30 cellular contexts compared by ENCODE assay signal in genomic region chr6:8061736-8062135, GRCh38.
"Had no signal": no experiment of that assay in that cellular context is flagged by ENCODE, and none has a peak within 500 bp of the region (broad histone marks: within the 10 kb centered on the region; RNA-seq: fewer than 3 reads in every experiment).

No MANE protein-coding gene starts in this region.

- H3K9me3 Mint-ChIP-seq: natural killer cell; nephron; neural progenitor cell; stimulated activated memory B cell treated with anti-CD40 and anti-IgM and Interleukin-4, amounts not matched to agents 10 μg/mL and 1 μg/mL and 100 μg/mL, for 72 hours; stimulated activated naive CD8-positive, alpha-beta T cell treated with anti-CD3 and anti-CD28 coated beads, Interleukin-15, amount 100 ng/mL, for 72 hours had no signal

- H3K27me3 Mint-ChIP-seq: progenitor cell of endocrine pancreas; stimulated activated memory B cell treated with anti-CD40 and anti-IgM and Interleukin-4, amounts not matched to agents 10 μg/mL and 1 μg/mL and 100 μg/mL, for 72 hours; stimulated activated naive CD8-positive, alpha-beta T cell treated with anti-CD3 and anti-CD28 coated beads, Interleukin-15, amount 100 ng/mL, for 72 hours had no signal

- H3K4me2 ChIP-seq: smooth muscle cell had no signal

- H3K27ac Mint-ChIP-seq: nephron; neural progenitor cell; progenitor cell of endocrine pancreas; stimulated activated memory B cell treated with anti-CD40 and anti-IgM and Interleukin-4, amounts not matched to agents 10 μg/mL and 1 μg/mL and 100 μg/mL, for 72 hours; stimulated activated naive CD8-positive, alpha-beta T cell treated with anti-CD3 and anti-CD28 coated beads, Interleukin-15, amount 100 ng/mL, for 72 hours had no signal

- H3K9me3 ChIP-seq: ovary, psoas muscle, spleen, suprapubic skin, testis, tibial artery, transverse colon, upper lobe of left lung, vagina had no signal

- H3K36me3 ChIP-seq: neural progenitor cell, ovary, transverse colon had no signal

- H3K27ac ChIP-seq: neural progenitor cell, ovary, parathyroid adenoma, psoas muscle, skin epidermis, spleen, suprapubic skin, testis, tibial artery, transverse colon, upper lobe of left lung, vagina had no signal

- H3K4me1 ChIP-seq: parathyroid adenoma, testis had no signal

- H3K27me3 ChIP-seq: neural progenitor cell, ovary, spleen, suprapubic skin, testis, tibial artery, transverse colon, vagina had no signal

- DNase-seq: natural killer cell; occipital lobe; ovary; posterior cingulate gyrus; psoas muscle; right cardiac atrium; spleen; stimulated activated CD4-positive, alpha-beta T cell treated with anti-CD3 and anti-CD28 coated beads, Interleukin-12 subunit alpha, Interleukin-12 subunit beta, amount 100 ng/mL, for 4 hours; stimulated activated CD4-positive, alpha-beta T cell treated with anti-CD3 and anti-CD28 coated beads, Interleukin-1b, Interleukin-23, amount 100 ng/mL, for 48 hours; stimulated activated CD4-positive, alpha-beta T cell treated with anti-CD3 and anti-CD28 coated beads, Interleukin-4, amount 100 ng/mL, for 1 hour; stimulated activated CD4-positive, alpha-beta T cell treated with anti-CD3 and anti-CD28 coated beads, Interleukin-4, amount 100 ng/mL, for 4 hours; stimulated activated CD8-positive, alpha-beta memory T cell treated with anti-CD3 and anti-CD28 coated beads, Interleukin-4, amount 100 ng/mL, for 48 hours; stimulated activated naive CD4-positive, alpha-beta T cell; stimulated activated naive CD8-positive, alpha-beta T cell treated with anti-CD3 and anti-CD28 coated beads, Interleukin-15, amount 100 ng/mL, for 72 hours; stimulated activated naive CD8-positive, alpha-beta T cell treated with anti-CD3 and anti-CD28 coated beads, Interleukin-15, Interleukin-2, amounts not matched to agents 100 U/mL and 50 U/mL, for 24 hours; substantia nigra; testis; tibial artery; transverse colon; upper lobe of left lung had no signal

- H3K4me3 ChIP-seq: neural progenitor cell, ovary, psoas muscle, skin epidermis, smooth muscle cell, spleen, suprapubic skin, testis, tibial artery, transverse colon, upper lobe of left lung, vagina had no signal

- H2AFZ ChIP-seq: neural progenitor cell, parathyroid adenoma had no signal

- H3K9ac ChIP-seq: neural progenitor cell, parathyroid adenoma had no signal

- H3K36me3 Mint-ChIP-seq: natural killer cell had no signal

- H3K4me3 Mint-ChIP-seq: natural killer cell; neural progenitor cell; stimulated activated memory B cell treated with anti-CD40 and anti-IgM and Interleukin-4, amounts not matched to agents 10 μg/mL and 1 μg/mL and 100 μg/mL, for 72 hours; stimulated activated naive CD8-positive, alpha-beta T cell treated with anti-CD3 and anti-CD28 coated beads, Interleukin-15, amount 100 ng/mL, for 72 hours had no signal

- ATAC-seq: natural killer cell; psoas muscle; right cardiac atrium; sciatic nerve; stimulated activated memory B cell treated with anti-CD40 and anti-IgM and Interleukin-4, amounts not matched to agents 10 μg/mL and 1 μg/mL and 100 μg/mL, for 72 hours; stimulated activated naive CD8-positive, alpha-beta T cell treated with anti-CD3 and anti-CD28 coated beads, Interleukin-15, amount 100 ng/mL, for 72 hours; stimulated activated naive CD8-positive, alpha-beta T cell treated with anti-CD3 and anti-CD28 coated beads, Interleukin-15, Interleukin-2, amounts not matched to agents 100 U/mL and 50 U/mL, for 24 hours had no signal
